8 cellular contexts compared by ENCODE assay signal in the genomic region with DNA sequence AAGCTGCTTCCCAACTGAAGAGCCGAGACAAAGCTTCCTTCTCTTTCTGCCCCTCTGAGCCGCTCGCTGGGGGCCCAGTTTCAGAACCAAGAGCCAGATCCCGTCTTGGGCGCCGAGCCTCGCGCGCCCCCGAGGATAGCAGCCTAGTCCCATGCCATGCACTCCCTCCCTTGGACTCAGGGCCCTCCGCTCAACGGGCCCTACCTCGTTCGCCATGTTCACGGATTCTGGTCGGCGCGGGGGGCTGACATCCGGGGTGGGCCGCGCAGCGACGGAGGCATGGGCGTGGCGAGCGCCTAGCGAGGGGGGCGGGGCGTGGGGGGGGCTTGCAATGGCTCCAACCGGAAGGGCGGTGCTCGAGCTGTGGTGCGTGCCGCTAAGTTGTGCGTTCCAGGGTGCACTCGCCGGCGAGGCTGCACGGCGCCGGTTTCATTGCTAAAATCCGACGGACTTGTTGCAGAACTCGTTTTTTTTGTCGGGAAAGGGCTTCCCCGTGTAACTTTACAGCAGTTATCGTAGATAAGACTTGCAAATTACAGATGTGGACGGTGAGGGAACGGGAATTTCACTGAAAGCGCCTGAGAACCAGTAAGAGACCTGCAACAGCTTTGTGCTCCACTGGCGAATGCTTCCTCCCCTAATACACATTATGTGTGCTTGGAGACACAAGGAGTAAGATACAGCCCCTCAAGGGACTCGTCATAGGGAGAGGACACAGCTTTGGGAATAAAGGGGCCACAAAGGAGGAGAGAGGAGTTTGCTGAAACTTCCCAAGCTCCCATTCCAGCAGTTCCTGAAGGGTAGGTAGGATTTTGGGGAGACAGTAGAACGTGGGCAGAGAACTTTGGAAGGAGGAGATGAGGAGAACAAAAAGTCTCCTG. TPM values are rescaled to one million over a fixed set of nuclear protein-coding genes. Genes with fewer than 3 reads are reported as not detected.
DNase-seq lines count a peak whose midpoint lies in the region; ATAC-seq and TF ChIP-seq lines count a peak whose summit lies in the region.

A gene (minus strand): TSS at position 304 of the 881 bp plus-strand sequence. CDS start 88 bp downstream, at position 216.

- H3K9me3 Mint-ChIP-seq in activated T-cell treated with anti-CD3 and anti-CD28 coated beads, Interleukin-2, amount 50 U/mL, for 24 hours, result no peaks in the 10 kb centered on the region

- H3K27ac ChIP-seq in PC-3 (ENCODE audit: low read length), result peak within 1 kb of the TSS; percentile 53
- peak within 1 kb of the TSS; percentile 92 to 98 for H3K27ac ChIP-seq in esophagus (ENCODE audit: low read depth in 2 of 2, low read length in 1 of 2)

- no peaks in the 10 kb centered on the region for H3K27me3 Mint-ChIP-seq in activated T-cell treated with anti-CD3 and anti-CD28 coated beads, Interleukin-2, amount 50 U/mL, for 24 hours

- H3K27ac Mint-ChIP-seq in activated T-cell treated with anti-CD3 and anti-CD28 coated beads, Interleukin-2, amount 50 U/mL, for 24 hours, result peak within 1 kb of the TSS; percentile 97

- CTCF ChIA-PET in PC-3 (lab: Charles Lee), result interaction anchor here (0.6 to 1.1 kb wide), 2 partner anchors 28 to 93 kb away, joined by 3 to 5 read pairs; a partner anchor contains a TSS

- WGBS in esophagus, 2 donors, result 0 to 1% methylated on average over 52 to 53 of the region's 53 CpGs

- H3K4me1 ChIP-seq in PC-3 (ENCODE audit: insufficient read depth, low read length) (peaks cover 5% of the 10 kb centered on the region; the same call in 1 of the 2 replicates), esophagus (ENCODE audit: control insufficient read depth in 2 of 2, insufficient read depth in 2 of 2, low read length in 1 of 2) (no peaks in the 10 kb centered on the region), mucosa of stomach (ENCODE audit: control insufficient read depth, insufficient read depth, low read length) (peaks cover 6% of the 10 kb centered on the region)

- BruUV-seq in PC-3 (replicated peaks; lab: Mats Ljungman, UMichigan), result TSS peak; percentile 89

- peaks cover 36% of the 10 kb centered on the region for H3K36me3 Mint-ChIP-seq in activated T-cell treated with anti-CD3 and anti-CD28 coated beads, Interleukin-2, amount 50 U/mL, for 24 hours (ENCODE audit: low read depth)

- peak within 1 kb of the TSS; percentile 97 for H3K4me3 Mint-ChIP-seq in activated T-cell treated with anti-CD3 and anti-CD28 coated beads, Interleukin-2, amount 50 U/mL, for 24 hours

- DNase-seq in DMS 273 treated with DMSO at 0.1 percent for 48 hours (lab: John Stamatoyannopoulos, UW), result peak; percentile 36
- DNase-seq in HuH-7.5 (ENCODE audit: low spot score), result peak; percentile 51
- peak; percentile 71 for DNase-seq in PC-3
- DNase-seq in activated T-cell treated with anti-CD3 and anti-CD28 coated beads, Interleukin-2, amount 50 U/mL, for 24 hours, result peak; percentile 91
- peak; percentile 92 for DNase-seq in stimulated activated CD8-positive, alpha-beta memory T cell treated with anti-CD3 and anti-CD28 coated beads, Interleukin-4, amount 100 ng/mL, for 48 hours

- H3K9ac ChIP-seq in PC-3 (ENCODE audit: low read length) (peak within 1 kb of the TSS; percentile 84), mucosa of stomach (ENCODE audit: low read length) (peak within 1 kb of the TSS; percentile 72)

- H3K36me3 ChIP-seq in PC-3 (ENCODE audit: low read depth, low read length), result peaks cover 18% of the 10 kb centered on the region
- H3K36me3 ChIP-seq in esophagus (ENCODE audit: control insufficient read depth in 2 of 2, insufficient read depth in 2 of 2, low read length in 1 of 2), result peaks cover 0 to 3% of the 10 kb centered on the region in 2 donors
- peaks cover 5% of the 10 kb centered on the region for H3K36me3 ChIP-seq in mucosa of stomach (ENCODE audit: control insufficient read depth, insufficient read depth, low read length)

- ATAC-seq in GM21528 (IDR thresholded peaks at IDR 0.05; ENCODE audit: low FRiP score, unreplicated experiment) (peak; percentile 95), PC-3 (peak; percentile 85)

- no peak for TF ChIP-seq CTCF in PC-3 (conservative IDR thresholded peaks at IDR 0.05; ENCODE audit: low read depth, low read length)

- no peaks in the 10 kb centered on the region for H4K20me1 ChIP-seq in PC-3 (ENCODE audit: low read length)

- peak within 1 kb of the TSS; percentile 91 for H3K4me3 ChIP-seq in PC-3 (ENCODE audit: low read length)
- H3K4me3 ChIP-seq in esophagus (ENCODE audit: low read depth in 1 of 2, low read length in 2 of 2), result peak within 1 kb of the TSS; percentile 94 to 95
- H3K4me3 ChIP-seq in mucosa of stomach (ENCODE audit: low read length), result peak within 1 kb of the TSS; percentile 72

- H3K79me2 ChIP-seq in PC-3 (ENCODE audit: low read length), result peaks cover 52% of the 10 kb centered on the region

- H3K4me1 Mint-ChIP-seq in activated T-cell treated with anti-CD3 and anti-CD28 coated beads, Interleukin-2, amount 50 U/mL, for 24 hours (ENCODE audit: low read depth), result peaks cover 46% of the 10 kb centered on the region

- peak within 1 kb of the TSS; percentile 95 for H3K4me2 ChIP-seq in PC-3 (ENCODE audit: low read length)

- no peaks in the 10 kb centered on the region for H3F3A ChIP-seq in PC-3 (ENCODE audit: low read length, unreplicated experiment)

- H2AFZ ChIP-seq in PC-3 (ENCODE audit: low read length), result peak within 1 kb of the TSS; percentile 74

- intact Hi-C loops in PC-3 (cut with micrococcal nuclease), result loop anchor here (1.0 kb wide), 1 partner anchor 93 kb away; a partner anchor contains a TSS

- H3K27me3 ChIP-seq in PC-3 (ENCODE audit: low read length) (no peaks in the 10 kb centered on the region), esophagus (ENCODE audit: control insufficient read depth in 1 of 2, insufficient read depth in 2 of 2, low read length in 2 of 2) (no peaks in the 10 kb centered on the region), mucosa of stomach (ENCODE audit: control insufficient read depth, insufficient read depth, low read length) (no peaks in the 10 kb centered on the region)

- H3K9me2 ChIP-seq in PC-3 (replicated peaks; ENCODE audit: low read length), result no peaks in the 10 kb centered on the region

- POLR2A ChIA-PET in PC-3 (lab: Charles Lee; ENCODE audit: unreplicated experiment), result interaction anchor here (0.6 kb wide), 1 partner anchor 160 kb away, joined by 10 read pairs; no protein-coding TSS in a partner anchor

- H3K9me3 ChIP-seq in PC-3 (ENCODE audit: low read length) (no peaks in the 10 kb centered on the region), esophagus (ENCODE audit: control insufficient read depth in 2 of 2, insufficient read depth in 1 of 2, low read depth in 1 of 2, low read length in 1 of 2) (no peaks in the 10 kb centered on the region), mucosa of stomach (ENCODE audit: control insufficient read depth, low read length) (no peaks in the 10 kb centered on the region)

RNA-seq across cellular contexts. Expression of the gene that starts here (rescaled TPM):
- total RNA-seq in PC-3 (2014; rRNA removed), result 83.1 and 94.5 TPM in 2 replicates
- 100 to 1,000 TPM in 1 of 2 donors, 10 to 100 TPM in 1; 51.0 to 112 TPM for polyA plus RNA-seq in esophagus

Comparison
In these comparisons a context has a peak if more than half of its experiments do, and no peak if none do; other contexts are left out.
1. Peak in every context shown above with its lines: DNase-seq, ATAC-seq, H3K4me3 ChIP-seq and H3K27ac ChIP-seq.
2. DNase-seq: peak in every context shown above with its lines; median percentile 92 in stimulated activated CD8-positive, alpha-beta memory T cell treated with anti-CD3 and anti-CD28 coated beads, Interleukin-4, amount 100 ng/mL, for 48 hours; 91 in activated T-cell treated with anti-CD3 and anti-CD28 coated beads, Interleukin-2, amount 50 U/mL, for 24 hours; 71 in PC-3; 51 in HuH-7.5; 36 in DMS 273 treated with DMSO at 0.1 percent for 48 hours.